In genomic region chr20:4171538-4172116, GRCh38 we compare ENCODE assay signal across 8 cellular contexts. TPM values are rescaled to one million over a fixed set of nuclear protein-coding genes. Genes with fewer than 3 reads are reported as not detected.
DNase-seq lines count a peak whose midpoint lies in the region; ATAC-seq, FAIRE-seq and TF ChIP-seq lines count a peak whose summit lies in the region.

No MANE protein-coding gene starts in this region.

- peak overlapping the region; percentile 97 for H2AFZ ChIP-seq in MM.1S (ENCODE audit: low read length)

- H3K9me3 ChIP-seq in BE2C, result no peaks in the 10 kb centered on the region
- no peaks in the 10 kb centered on the region for H3K9me3 ChIP-seq in MM.1S (replicated peaks; ENCODE audit: insufficient read depth, low read length)
- no peaks in the 10 kb centered on the region for H3K9me3 ChIP-seq in kidney (ENCODE audit: control insufficient read depth in 1 of 2, low read length in 2 of 2)

- H3K4me3 Mint-ChIP-seq in dendritic cell treated with granulocyte-macrophage colony-stimulating factor and Interleukin-4, amounts not matched to agents 40 ng/mL and 50 ng/mL, for 4 days, result peak overlapping the region; percentile 61
- H3K4me3 Mint-ChIP-seq in naive thymus-derived CD8-positive, alpha-beta T cell, result peak overlapping the region; percentile 29 to 82 (median 68)

- H3K4me2 ChIP-seq in MM.1S (ENCODE audit: low read depth, low read length), result peak overlapping the region; percentile 84

- no peaks in the 10 kb centered on the region for H3K79me2 ChIP-seq in MM.1S (ENCODE audit: low read length)

- H3K27me3 ChIP-seq in BE2C (no peaks in the 10 kb centered on the region), MM.1S (replicated peaks; ENCODE audit: insufficient read depth, low read length) (no peaks in the 10 kb centered on the region)

- H3K36me3 ChIP-seq in BE2C (no peaks in the 10 kb centered on the region), MM.1S (replicated peaks; ENCODE audit: insufficient read depth, low read length) (no peaks in the 10 kb centered on the region), kidney (ENCODE audit: control insufficient read depth in 1 of 2, insufficient read depth in 2 of 2, low read length in 2 of 2) (no peaks in the 10 kb centered on the region)

- peaks cover 22% of the 10 kb centered on the region for H3K36me3 Mint-ChIP-seq in dendritic cell treated with granulocyte-macrophage colony-stimulating factor and Interleukin-4, amounts not matched to agents 40 ng/mL and 50 ng/mL, for 4 days (ENCODE audit: low read depth)
- H3K36me3 Mint-ChIP-seq in naive thymus-derived CD8-positive, alpha-beta T cell, result no peaks in the 10 kb centered on the region

- no peak overlapping the region for H3K27ac Mint-ChIP-seq in dendritic cell treated with granulocyte-macrophage colony-stimulating factor and Interleukin-4, amounts not matched to agents 40 ng/mL and 50 ng/mL, for 4 days
- peak overlapping the region; percentile 58 to 92 (median 86) for H3K27ac Mint-ChIP-seq in naive thymus-derived CD8-positive, alpha-beta T cell

- H3K9ac ChIP-seq in MM.1S (ENCODE audit: low read length) (peak overlapping the region; percentile 63; the same call in 1 of the 2 replicates), kidney (ENCODE audit: low read length in 2 of 2) (no peak overlapping the region)

- DNase-seq in BE2C, result no peak
- DNase-seq in MM.1S, result no peak
- peak in 1 of 10 donors; percentile 18 for DNase-seq in naive thymus-derived CD8-positive, alpha-beta T cell
- DNase-seq in kidney, result no peak
- no peak for DNase-seq in NCI-H187 treated with DMSO at 0.1 percent for 48 hours (lab: John Stamatoyannopoulos, UW)
- DNase-seq in SIG-M5 (lab: John Stamatoyannopoulos, UW), result no peak

- peaks cover 42% of the 10 kb centered on the region for H3K4me1 Mint-ChIP-seq in dendritic cell treated with granulocyte-macrophage colony-stimulating factor and Interleukin-4, amounts not matched to agents 40 ng/mL and 50 ng/mL, for 4 days (ENCODE audit: low read depth)
- H3K4me1 Mint-ChIP-seq in naive thymus-derived CD8-positive, alpha-beta T cell, result peaks cover 18 to 35% (median 34%) of the 10 kb centered on the region in 4 donors

- 0 out of 2 replicates have a peak, but pooled peaks cover 7% of the 10 kb centered on the region for H3F3A ChIP-seq in MM.1S (ENCODE audit: insufficient read depth, low read length)

- no peaks in the 10 kb centered on the region for H4K20me1 ChIP-seq in MM.1S (ENCODE audit: insufficient read depth, low read length)

- peak in 1 of 2 donors; percentile 13 for ATAC-seq in naive thymus-derived CD8-positive, alpha-beta T cell
- ATAC-seq in GM21360 (IDR thresholded peaks at IDR 0.05; ENCODE audit: unreplicated experiment), result no peak

- POLR2A ChIA-PET in naive thymus-derived CD8-positive, alpha-beta T cell (lab: Charles Lee), result no interaction called here

- H3K4me1 ChIP-seq in BE2C (no peaks in the 10 kb centered on the region), MM.1S (ENCODE audit: low read length) (no peaks in the 10 kb centered on the region), kidney (ENCODE audit: control insufficient read depth in 1 of 2, insufficient read depth in 1 of 2, low read depth in 1 of 2, low read length in 2 of 2) (no peaks in the 10 kb centered on the region)

- no peaks in the 10 kb centered on the region for H3K9me2 ChIP-seq in MM.1S (replicated peaks; ENCODE audit: insufficient read depth, low read length)

- no peak for TF ChIP-seq CTCF in BE2C (IDR thresholded peaks at IDR 0.05; ENCODE audit: low read depth, low read length)
- no peak for TF ChIP-seq CTCF in MM.1S (IDR thresholded peaks at IDR 0.05; ENCODE audit: low read length)
- TF ChIP-seq CTCF in kidney (IDR thresholded peaks at IDR 0.05; ENCODE audit: borderline replicate concordance, extremely low read depth, insufficient read depth), result no peak

- H3K27me3 Mint-ChIP-seq in dendritic cell treated with granulocyte-macrophage colony-stimulating factor and Interleukin-4, amounts not matched to agents 40 ng/mL and 50 ng/mL, for 4 days, result peaks cover 28% of the 10 kb centered on the region
- H3K27me3 Mint-ChIP-seq in naive thymus-derived CD8-positive, alpha-beta T cell, result peaks cover 0 to 1% (median 0%) of the 10 kb centered on the region in 5 donors

- H3K27ac ChIP-seq in MM.1S (ENCODE audit: low read length) (no peak overlapping the region), kidney (ENCODE audit: low read depth in 2 of 2, low read length in 2 of 2) (no peak overlapping the region)

- intact Hi-C loops in dendritic cell treated with granulocyte-macrophage colony-stimulating factor and Interleukin-4, amounts not matched to agents 40 ng/mL and 50 ng/mL, for 4 days (cut with micrococcal nuclease), result no loop called here
- intact Hi-C loops in kidney (cut with DNase I), result no loop called here

- no peak for FAIRE-seq in kidney (lab: Jason Lieb, UNC)

- H3K9me3 Mint-ChIP-seq in dendritic cell treated with granulocyte-macrophage colony-stimulating factor and Interleukin-4, amounts not matched to agents 40 ng/mL and 50 ng/mL, for 4 days, result peaks cover 2% of the 10 kb centered on the region
- no peaks in the 10 kb centered on the region for H3K9me3 Mint-ChIP-seq in naive thymus-derived CD8-positive, alpha-beta T cell

- peak overlapping the region; percentile 69 for H3K4me3 ChIP-seq in BE2C (ENCODE audit: low read depth, low read length)
- peak overlapping the region; percentile 74 for H3K4me3 ChIP-seq in MM.1S (ENCODE audit: low read length)
- H3K4me3 ChIP-seq in kidney (ENCODE audit: low read length in 2 of 2), result peak overlapping the region in 1 of 2 donors; percentile 49

RNA-seq across cellular contexts. Expression of gene SMOX, which starts 23.0 kb away (rescaled TPM):
- 3.3 TPM for polyA plus RNA-seq in BE2C (2012; ENCODE audit: insufficient read depth, insufficient read length, low read depth)
- total RNA-seq in naive thymus-derived CD8-positive, alpha-beta T cell, result 1 to 10 TPM; 1.3 to 2.5 TPM
- polyA plus RNA-seq in naive thymus-derived CD8-positive, alpha-beta T cell, result under 1 TPM in 1 of 3 donors, not detected in 2; 0.21 TPM
- 21.0 TPM for total RNA-seq in kidney
- polyA plus RNA-seq in kidney (ENCODE audit: insufficient read depth, low read depth, low replicate concordance), result 6.3 TPM
